In the genomic region with DNA sequence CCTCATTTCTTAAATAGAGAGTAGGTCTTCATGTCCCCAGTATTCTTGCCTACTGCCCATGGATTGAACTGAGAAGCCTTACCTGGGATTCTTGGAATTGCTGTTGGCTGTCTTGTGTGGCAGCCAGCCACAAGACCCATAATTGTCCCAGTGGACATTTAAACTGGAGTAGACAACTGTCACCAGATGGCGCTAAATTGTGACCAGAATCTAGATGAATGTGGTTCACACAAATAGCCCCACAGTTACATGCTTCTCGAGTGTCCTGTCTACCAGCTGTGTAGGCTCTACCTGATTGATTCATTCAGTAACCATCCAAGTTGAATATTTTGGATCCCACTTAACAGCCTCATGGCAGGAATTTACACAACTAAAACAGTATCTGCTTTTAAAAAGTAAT, we compare ENCODE assay signal across 8 cellular contexts.
DNase-seq lines count a peak whose midpoint lies in the region; ATAC-seq and TF ChIP-seq lines count a peak whose summit lies in the region.

No MANE protein-coding gene starts in this region.

- ATAC-seq in GM21576 (IDR thresholded peaks at IDR 0.05; ENCODE audit: unreplicated experiment) = peak; percentile 66
- peak; percentile 22 to 24 for ATAC-seq in left cardiac atrium

- H3K9me3 ChIP-seq in MM.1S (replicated peaks; ENCODE audit: insufficient read depth, low read length) (no peaks in the 10 kb centered on the region), SU-DHL-6 (ENCODE audit: insufficient read depth, low read length) (no peaks in the 10 kb centered on the region)

- H3K79me2 ChIP-seq in MM.1S (ENCODE audit: low read length) = peaks cover 2% of the 10 kb centered on the region; the same call in 1 of the 2 replicates
- H3K79me2 ChIP-seq in SU-DHL-6 (ENCODE audit: insufficient read depth, low read length) = peaks cover 100% of the 10 kb centered on the region

- H3K36me3 ChIP-seq in MM.1S (replicated peaks; ENCODE audit: insufficient read depth, low read length) = no peaks in the 10 kb centered on the region
- H3K36me3 ChIP-seq in SU-DHL-6 (ENCODE audit: low read length) = no peaks in the 10 kb centered on the region

- no peaks in the 10 kb centered on the region for H3K9me2 ChIP-seq in MM.1S (replicated peaks; ENCODE audit: insufficient read depth, low read length)
- no peaks in the 10 kb centered on the region for H3K9me2 ChIP-seq in SU-DHL-6 (replicated peaks; ENCODE audit: insufficient read depth, low read length)

- no peaks in the 10 kb centered on the region for H3K27me3 Mint-ChIP-seq in type B pancreatic cell

- intact Hi-C loops in left cardiac atrium (cut with DNase I) = loop anchor here in 1 of 2 donors (10.0 kb wide), 1 partner anchor 54 kb away; no protein-coding TSS in a partner anchor

- no peaks in the 10 kb centered on the region for H3F3A ChIP-seq in MM.1S (ENCODE audit: insufficient read depth, low read length)
- H3F3A ChIP-seq in SU-DHL-6 (ENCODE audit: insufficient read depth) = peaks cover 8% of the 10 kb centered on the region; the same call in 1 of the 2 replicates

- peaks cover 4% of the 10 kb centered on the region for H3K9me3 Mint-ChIP-seq in type B pancreatic cell

- no peaks in the 10 kb centered on the region for H3K4me1 ChIP-seq in MM.1S (ENCODE audit: low read length)

- H3K27ac ChIP-seq in MM.1S (ENCODE audit: low read length) = no peak overlapping the region
- no peak overlapping the region for H3K27ac ChIP-seq in SU-DHL-6 (ENCODE audit: low read depth, low read length)
- no peak overlapping the region for H3K27ac ChIP-seq in coronary artery

- H3K4me3 ChIP-seq in MM.1S (ENCODE audit: low read length) (no peak overlapping the region), SU-DHL-6 (ENCODE audit: insufficient read depth, low read length, poor library complexity, severe bottlenecking) (no peak overlapping the region), coronary artery (no peak overlapping the region)

- no peak overlapping the region for H3K4me3 Mint-ChIP-seq in type B pancreatic cell

- H3K27me3 ChIP-seq in MM.1S (replicated peaks; ENCODE audit: insufficient read depth, low read length) (no peaks in the 10 kb centered on the region), SU-DHL-6 (ENCODE audit: low read length) (no peaks in the 10 kb centered on the region)

- H2AFZ ChIP-seq in MM.1S (ENCODE audit: low read length) (no peak overlapping the region), SU-DHL-6 (ENCODE audit: low read depth, low read length, severe bottlenecking) (no peak overlapping the region)

- DNase-seq in ELR (ENCODE audit: low read depth) = peak; percentile 73
- DNase-seq in MM.1S = peak; percentile 43
- DNase-seq in left cardiac atrium = no peak
- no peak for DNase-seq in type B pancreatic cell (ENCODE audit: extremely low spot score, unreplicated experiment)
- DNase-seq in NCI-H2196 treated with DMSO at 0.1 percent for 48 hours (lab: John Stamatoyannopoulos, UW; ENCODE audit: unreplicated experiment) = no peak
- DNase-seq in coronary artery (ENCODE audit: low spot score) = no peak

- TF ChIP-seq CTCF in MM.1S (IDR thresholded peaks at IDR 0.05; ENCODE audit: low read length) (peak; percentile 53), SU-DHL-6 (IDR thresholded peaks at IDR 0.05; ENCODE audit: insufficient read depth, low read length, poor library complexity, severe bottlenecking) (peak; percentile 61), type B pancreatic cell (conservative IDR thresholded peaks at IDR 0.05) (peak; percentile 61), coronary artery (IDR thresholded peaks at IDR 0.05) (no peak)

- H3K9ac ChIP-seq in MM.1S (ENCODE audit: low read length) (no peak overlapping the region), SU-DHL-6 (ENCODE audit: low read length) (no peak overlapping the region)

- H3K4me2 ChIP-seq in MM.1S (ENCODE audit: low read depth, low read length) (no peak overlapping the region), SU-DHL-6 (ENCODE audit: low read depth, low read length, poor library complexity, severe bottlenecking) (no peak overlapping the region)

- peak overlapping the region; percentile 59 for H3K27ac Mint-ChIP-seq in type B pancreatic cell

- H3K36me3 Mint-ChIP-seq in type B pancreatic cell = peaks cover 5% of the 10 kb centered on the region

- H3K4me1 Mint-ChIP-seq in type B pancreatic cell (ENCODE audit: unreplicated experiment) = peaks cover 82% of the 10 kb centered on the region

- H4K20me1 ChIP-seq in MM.1S (ENCODE audit: insufficient read depth, low read length) (no peaks in the 10 kb centered on the region), SU-DHL-6 (ENCODE audit: low read depth, low read length) (peaks cover 46% of the 10 kb centered on the region)

Comparison
In these comparisons a context has a peak if more than half of its experiments do, and no peak if none do; other contexts are left out.
1. DNase-seq: peak in ELR (single experiment) and MM.1S (single experiment); none in left cardiac atrium (single experiment), type B pancreatic cell (single experiment), NCI-H2196 treated with DMSO at 0.1 percent for 48 hours (single experiment) and coronary artery (single experiment).